16 cellular contexts compared by ENCODE assay signal in the genomic region with DNA sequence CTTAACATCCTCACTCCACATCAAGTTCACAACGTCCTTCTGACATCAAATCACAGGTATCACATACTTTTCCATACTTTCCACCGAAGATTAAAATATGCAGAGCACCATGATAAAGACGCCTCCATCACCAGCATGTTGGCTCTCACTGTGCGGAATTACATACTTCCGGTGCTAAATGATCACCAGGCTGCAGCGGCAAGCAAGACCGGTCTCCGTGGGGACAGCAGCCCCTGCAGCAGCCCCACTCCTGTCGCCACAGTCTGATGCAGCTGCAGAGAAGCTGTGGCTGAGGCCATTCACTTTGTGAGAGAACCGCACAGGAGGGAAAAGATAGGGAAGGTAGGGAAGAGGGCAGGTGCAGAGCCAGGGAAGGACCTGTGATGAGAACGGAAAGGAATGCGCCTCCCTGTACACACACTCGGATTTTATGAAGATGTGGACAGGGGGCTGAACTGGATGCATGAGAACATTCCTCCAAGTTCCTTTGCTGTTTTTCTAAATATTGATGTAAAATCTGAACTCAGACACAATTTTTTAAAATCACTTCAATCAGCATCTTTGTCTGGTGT. TPM values are rescaled to one million over a fixed set of nuclear protein-coding genes. Genes with fewer than 3 reads are reported as not detected.
DNase-seq lines count a peak whose midpoint lies in the region; ATAC-seq, FAIRE-seq and TF ChIP-seq lines count a peak whose summit lies in the region.
"Had no signal": no experiment of that assay in that cellular context is flagged by ENCODE, and none has a peak within 500 bp of the region (broad histone marks: within the 10 kb centered on the region; RNA-seq: fewer than 3 reads in every experiment).

No MANE protein-coding gene starts in this region.

- no peak for ATAC-seq in HG03432 (IDR thresholded peaks at IDR 0.05; ENCODE audit: unreplicated experiment)
- ATAC-seq in effector memory CD8-positive, alpha-beta T cell (replicated peaks) = no peak
- ATAC-seq: body of pancreas, lower lobe of right lung, upper lobe of right lung had no signal

- peak overlapping the region in 42 of 59 donors; percentile 17 to 92 (median 62) for H3K27ac ChIP-seq in dorsolateral prefrontal cortex
- H3K27ac ChIP-seq in osteoblast (ENCODE audit: low read depth, low read length) = peak overlapping the region; percentile 96
- H3K27ac ChIP-seq: body of pancreas, lower lobe of right lung, upper lobe of right lung had no signal

- no peak overlapping the region for H2AFZ ChIP-seq in osteoblast (ENCODE audit: low read length)

- no peaks in the 10 kb centered on the region for H3K9me3 ChIP-seq in osteoblast (ENCODE audit: low read depth, low read length)
- H3K9me3 ChIP-seq: body of pancreas, lower lobe of right lung, upper lobe of right lung had no signal

- DNase-seq in COR-L47 (lab: John Stamatoyannopoulos, UW) (peak; percentile 49), NCI-H69 (lab: John Stamatoyannopoulos, UW) (peak; percentile 64), dorsolateral prefrontal cortex (no peak), osteoblast (ENCODE audit: insufficient read length, low spot score, missing footprints) (no peak), GM19239 (ENCODE audit: insufficient read length, low spot score) (no peak)
- DNase-seq in effector memory CD8-positive, alpha-beta T cell = no peak
- DNase-seq: activated CD4-positive, CD25-positive, alpha-beta regulatory T cell; activated gamma-delta T cell; body of pancreas; lower lobe of right lung; MM.1S; stimulated activated CD4-positive, alpha-beta T cell treated with anti-CD3 and anti-CD28 coated beads, Interleukin-4, amount 100 ng/mL, for 4 hours; upper lobe of right lung had no signal

- H3K4me3 Mint-ChIP-seq in effector memory CD8-positive, alpha-beta T cell = no peak overlapping the region

- peaks cover 18% of the 10 kb centered on the region for H4K20me1 ChIP-seq in osteoblast (ENCODE audit: insufficient read depth, low read length)

- H3K79me2 ChIP-seq in osteoblast (ENCODE audit: insufficient read depth, low read length) = peaks cover 97% of the 10 kb centered on the region

- peaks cover 21 to 25% of the 10 kb centered on the region in 2 donors for H3K4me1 Mint-ChIP-seq in effector memory CD8-positive, alpha-beta T cell (ENCODE audit: low read depth in 2 of 2)

- FAIRE-seq in GM19239 (lab: Jason Lieb, UNC) = no peak
- FAIRE-seq: H54 had no signal

- intact Hi-C loops in dorsolateral prefrontal cortex (cut with DNase I) = no loop called here

- H3K36me3 ChIP-seq in osteoblast (ENCODE audit: insufficient read depth, low read length) = peaks cover 30% of the 10 kb centered on the region
- H3K36me3 ChIP-seq: lower lobe of right lung, upper lobe of right lung had no signal

- no peaks in the 10 kb centered on the region for H3K36me3 Mint-ChIP-seq in effector memory CD8-positive, alpha-beta T cell (ENCODE audit: insufficient read depth)

- no peak overlapping the region for H3K4me2 ChIP-seq in osteoblast (ENCODE audit: insufficient read depth, low read length)

- H3K27ac Mint-ChIP-seq in effector memory CD8-positive, alpha-beta T cell = no peak overlapping the region

- H3K27me3 Mint-ChIP-seq in effector memory CD8-positive, alpha-beta T cell = no peaks in the 10 kb centered on the region

- H3K9me3 Mint-ChIP-seq in effector memory CD8-positive, alpha-beta T cell = no peaks in the 10 kb centered on the region

- no peak for TF ChIP-seq CTCF in dorsolateral prefrontal cortex (IDR thresholded peaks at IDR 0.05 in 54 of 56, conservative IDR thresholded peaks at IDR 0.05 in 2 of 56; ENCODE audit: low read depth in 1 of 56, partially characterized antibody in 56 of 56)
- TF ChIP-seq CTCF in osteoblast (IDR thresholded peaks at IDR 0.05; ENCODE audit: extremely low read depth, low read depth, low read length) = no peak

- peak overlapping the region in 20 of 59 donors; percentile 4 to 39 (median 23) for H3K4me3 ChIP-seq in dorsolateral prefrontal cortex
- no peak overlapping the region for H3K4me3 ChIP-seq in osteoblast (ENCODE audit: insufficient read depth, low read length)
- H3K4me3 ChIP-seq: body of pancreas, lower lobe of right lung, upper lobe of right lung had no signal

- H3K27me3 ChIP-seq in dorsolateral prefrontal cortex (peaks cover 0 to 5% (median 0%) of the 10 kb centered on the region in 45 donors), osteoblast (ENCODE audit: insufficient read depth, low read length) (no peaks in the 10 kb centered on the region)
- H3K27me3 ChIP-seq: body of pancreas, upper lobe of right lung had no signal

- peaks cover 81% of the 10 kb centered on the region for H3K4me1 ChIP-seq in osteoblast (ENCODE audit: insufficient read depth, low read length)
- H3K4me1 ChIP-seq: lower lobe of right lung had no signal

RNA-seq across cellular contexts. Expression of gene AFAP1, which starts 38.3 kb away (rescaled TPM):
- total RNA-seq in dorsolateral prefrontal cortex (10 to 100 TPM; 16.0 to 44.2 (median 28.5) TPM), osteoblast (101 and 106 TPM in 2 replicates)
- total RNA-seq: OCI-LY7 had no signal

Comparison
In these comparisons a context has a peak if more than half of its experiments do, and no peak if none do; other contexts are left out.
1. DNase-seq: peak in COR-L47 (single experiment) and NCI-H69 (single experiment); none in dorsolateral prefrontal cortex (0 of 10), osteoblast (single experiment), GM19239 (single experiment) and effector memory CD8-positive, alpha-beta T cell (0 of 3).